Comparison of ENCODE assay signal across 1 cellular context in genomic region chr4:122700178-122700725, GRCh38.
A peak's percentile ranks its signal among the peaks of the same experiment; 100 is the strongest.
TF ChIP-seq lines count a peak whose summit lies in the region.

No MANE protein-coding gene starts in this region.

TF ChIP-seq in K562, 482 proteins besides CTCF, POLR2A, EP300 and RAD21 (continued from another document and continues in another):
- no peak for TF ChIP-seq CCAR2 (IDR thresholded peaks at IDR 0.05; ENCODE audit: low read depth, low read length)
- no peak for TF ChIP-seq RNF2 (IDR thresholded peaks at IDR 0.05)
- TF ChIP-seq HDGF (IDR thresholded peaks at IDR 0.05) = peak; percentile 26; the same call in 1 of the 2 replicates
- no peak for TF ChIP-seq ZNF174 (CRISPR knock-in tag; IDR thresholded peaks at IDR 0.05)
- TF ChIP-seq, protein P1, sequence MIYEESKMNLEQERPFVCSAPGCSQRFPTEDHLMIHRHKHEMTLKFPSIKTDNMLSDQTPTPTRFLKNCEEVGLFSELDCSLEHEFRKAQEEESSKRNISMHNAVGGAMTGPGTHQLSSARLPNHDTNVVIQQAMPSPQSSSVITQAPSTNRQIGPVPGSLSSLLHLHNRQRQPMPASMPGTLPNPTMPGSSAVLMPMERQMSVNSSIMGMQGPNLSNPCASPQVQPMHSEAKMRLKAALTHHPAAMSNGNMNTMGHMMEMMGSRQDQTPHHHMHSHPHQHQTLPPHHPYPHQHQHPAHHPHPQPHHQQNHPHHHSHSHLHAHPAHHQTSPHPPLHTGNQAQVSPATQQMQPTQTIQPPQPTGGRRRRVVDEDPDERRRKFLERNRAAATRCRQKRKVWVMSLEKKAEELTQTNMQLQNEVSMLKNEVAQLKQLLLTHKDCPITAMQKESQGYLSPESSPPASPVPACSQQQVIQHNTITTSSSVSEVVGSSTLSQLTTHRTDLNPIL (CRISPR knock-in tag; IDR thresholded peaks at IDR 0.05) = no peak
- peak; percentile 8 for TF ChIP-seq FOS (IDR thresholded peaks at IDR 0.05; ENCODE audit: extremely low read depth, insufficient read length)
- TF ChIP-seq, protein P2, sequence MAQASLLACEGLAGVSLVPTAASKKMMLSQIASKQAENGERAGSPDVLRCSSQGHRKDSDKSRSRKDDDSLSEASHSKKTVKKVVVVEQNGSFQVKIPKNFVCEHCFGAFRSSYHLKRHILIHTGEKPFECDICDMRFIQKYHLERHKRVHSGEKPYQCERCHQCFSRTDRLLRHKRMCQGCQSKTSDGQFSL (CRISPR knock-in tag; IDR thresholded peaks at IDR 0.05) = no peak
- TF ChIP-seq, protein P2 (tag; IDR thresholded peaks at IDR 0.05) = no peak
- no peak for TF ChIP-seq TCF15 (CRISPR knock-in tag; IDR thresholded peaks at IDR 0.05)
- TF ChIP-seq, protein P3, sequence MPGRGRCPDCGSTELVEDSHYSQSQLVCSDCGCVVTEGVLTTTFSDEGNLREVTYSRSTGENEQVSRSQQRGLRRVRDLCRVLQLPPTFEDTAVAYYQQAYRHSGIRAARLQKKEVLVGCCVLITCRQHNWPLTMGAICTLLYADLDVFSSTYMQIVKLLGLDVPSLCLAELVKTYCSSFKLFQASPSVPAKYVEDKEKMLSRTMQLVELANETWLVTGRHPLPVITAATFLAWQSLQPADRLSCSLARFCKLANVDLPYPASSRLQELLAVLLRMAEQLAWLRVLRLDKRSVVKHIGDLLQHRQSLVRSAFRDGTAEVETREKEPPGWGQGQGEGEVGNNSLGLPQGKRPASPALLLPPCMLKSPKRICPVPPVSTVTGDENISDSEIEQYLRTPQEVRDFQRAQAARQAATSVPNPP (IDR thresholded peaks at IDR 0.05; ENCODE audit: borderline replicate concordance, insufficient read depth, insufficient read length) = no peak
- TF ChIP-seq ZBTB5 (IDR thresholded peaks at IDR 0.05) = no peak
- TF ChIP-seq ATF1 (CRISPR knock-in tag; IDR thresholded peaks at IDR 0.05) = no peak
- peak; percentile 51; the same call in 1 of the 2 replicates for TF ChIP-seq ATF1 (tag; IDR thresholded peaks at IDR 0.05)
- 0 out of 2 replicates have a peak, but pooled peaks have one; percentile 22 for TF ChIP-seq XRCC5 (IDR thresholded peaks at IDR 0.05; ENCODE audit: low read depth, low read length)
- TF ChIP-seq ZNF165 (CRISPR knock-in tag; IDR thresholded peaks at IDR 0.05; ENCODE audit: borderline replicate concordance) = no peak
- TF ChIP-seq, protein P4, sequence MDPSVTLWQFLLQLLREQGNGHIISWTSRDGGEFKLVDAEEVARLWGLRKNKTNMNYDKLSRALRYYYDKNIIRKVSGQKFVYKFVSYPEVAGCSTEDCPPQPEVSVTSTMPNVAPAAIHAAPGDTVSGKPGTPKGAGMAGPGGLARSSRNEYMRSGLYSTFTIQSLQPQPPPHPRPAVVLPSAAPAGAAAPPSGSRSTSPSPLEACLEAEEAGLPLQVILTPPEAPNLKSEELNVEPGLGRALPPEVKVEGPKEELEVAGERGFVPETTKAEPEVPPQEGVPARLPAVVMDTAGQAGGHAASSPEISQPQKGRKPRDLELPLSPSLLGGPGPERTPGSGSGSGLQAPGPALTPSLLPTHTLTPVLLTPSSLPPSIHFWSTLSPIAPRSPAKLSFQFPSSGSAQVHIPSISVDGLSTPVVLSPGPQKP (CRISPR knock-in tag; IDR thresholded peaks at IDR 0.05) = no peak
- TF ChIP-seq, protein P5, sequence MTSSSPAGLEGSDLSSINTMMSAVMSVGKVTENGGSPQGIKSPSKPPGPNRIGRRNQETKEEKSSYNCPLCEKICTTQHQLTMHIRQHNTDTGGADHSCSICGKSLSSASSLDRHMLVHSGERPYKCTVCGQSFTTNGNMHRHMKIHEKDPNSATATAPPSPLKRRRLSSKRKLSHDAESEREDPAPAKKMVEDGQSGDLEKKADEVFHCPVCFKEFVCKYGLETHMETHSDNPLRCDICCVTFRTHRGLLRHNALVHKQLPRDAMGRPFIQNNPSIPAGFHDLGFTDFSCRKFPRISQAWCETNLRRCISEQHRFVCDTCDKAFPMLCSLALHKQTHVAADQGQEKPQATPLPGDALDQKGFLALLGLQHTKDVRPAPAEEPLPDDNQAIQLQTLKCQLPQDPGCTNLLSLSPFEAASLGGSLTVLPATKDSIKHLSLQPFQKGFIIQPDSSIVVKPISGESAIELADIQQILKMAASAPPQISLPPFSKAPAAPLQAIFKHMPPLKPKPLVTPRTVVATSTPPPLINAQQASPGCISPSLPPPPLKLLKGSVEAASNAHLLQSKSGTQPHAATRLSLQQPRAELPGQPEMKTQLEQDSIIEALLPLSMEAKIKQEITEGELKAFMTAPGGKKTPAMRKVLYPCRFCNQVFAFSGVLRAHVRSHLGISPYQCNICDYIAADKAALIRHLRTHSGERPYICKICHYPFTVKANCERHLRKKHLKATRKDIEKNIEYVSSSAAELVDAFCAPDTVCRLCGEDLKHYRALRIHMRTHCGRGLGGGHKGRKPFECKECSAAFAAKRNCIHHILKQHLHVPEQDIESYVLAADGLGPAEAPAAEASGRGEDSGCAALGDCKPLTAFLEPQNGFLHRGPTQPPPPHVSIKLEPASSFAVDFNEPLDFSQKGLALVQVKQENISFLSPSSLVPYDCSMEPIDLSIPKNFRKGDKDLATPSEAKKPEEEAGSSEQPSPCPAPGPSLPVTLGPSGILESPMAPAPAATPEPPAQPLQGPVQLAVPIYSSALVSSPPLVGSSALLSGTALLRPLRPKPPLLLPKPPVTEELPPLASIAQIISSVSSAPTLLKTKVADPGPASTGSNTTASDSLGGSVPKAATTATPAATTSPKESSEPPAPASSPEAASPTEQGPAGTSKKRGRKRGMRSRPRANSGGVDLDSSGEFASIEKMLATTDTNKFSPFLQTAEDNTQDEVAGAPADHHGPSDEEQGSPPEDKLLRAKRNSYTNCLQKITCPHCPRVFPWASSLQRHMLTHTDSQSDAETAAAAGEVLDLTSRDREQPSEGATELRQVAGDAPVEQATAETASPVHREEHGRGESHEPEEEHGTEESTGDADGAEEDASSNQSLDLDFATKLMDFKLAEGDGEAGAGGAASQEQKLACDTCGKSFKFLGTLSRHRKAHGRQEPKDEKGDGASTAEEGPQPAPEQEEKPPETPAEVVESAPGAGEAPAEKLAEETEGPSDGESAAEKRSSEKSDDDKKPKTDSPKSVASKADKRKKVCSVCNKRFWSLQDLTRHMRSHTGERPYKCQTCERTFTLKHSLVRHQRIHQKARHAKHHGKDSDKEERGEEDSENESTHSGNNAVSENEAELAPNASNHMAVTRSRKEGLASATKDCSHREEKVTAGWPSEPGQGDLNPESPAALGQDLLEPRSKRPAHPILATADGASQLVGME (CRISPR knock-in tag; IDR thresholded peaks at IDR 0.05) = no peak
- no peak for TF ChIP-seq HEY1 (CRISPR knock-in tag; IDR thresholded peaks at IDR 0.05; ENCODE audit: borderline replicate concordance)
- TF ChIP-seq, protein P6, sequence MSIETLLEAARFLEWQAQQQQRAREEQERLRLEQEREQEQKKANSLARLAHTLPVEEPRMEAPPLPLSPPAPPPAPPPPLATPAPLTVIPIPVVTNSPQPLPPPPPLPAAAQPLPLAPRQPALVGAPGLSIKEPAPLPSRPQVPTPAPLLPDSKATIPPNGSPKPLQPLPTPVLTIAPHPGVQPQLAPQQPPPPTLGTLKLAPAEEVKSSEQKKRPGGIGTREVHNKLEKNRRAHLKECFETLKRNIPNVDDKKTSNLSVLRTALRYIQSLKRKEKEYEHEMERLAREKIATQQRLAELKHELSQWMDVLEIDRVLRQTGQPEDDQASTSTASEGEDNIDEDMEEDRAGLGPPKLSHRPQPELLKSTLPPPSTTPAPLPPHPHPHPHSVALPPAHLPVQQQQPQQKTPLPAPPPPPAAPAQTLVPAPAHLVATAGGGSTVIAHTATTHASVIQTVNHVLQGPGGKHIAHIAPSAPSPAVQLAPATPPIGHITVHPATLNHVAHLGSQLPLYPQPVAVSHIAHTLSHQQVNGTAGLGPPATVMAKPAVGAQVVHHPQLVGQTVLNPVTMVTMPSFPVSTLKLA (conservative IDR thresholded peaks at IDR 0.05) = peak in 1 of 2 experiments; percentile 44; a peak in 3 of 4 replicates
- TF ChIP-seq NRF1 (conservative IDR thresholded peaks at IDR 0.05 in 1 of 2, IDR thresholded peaks at IDR 0.05 in 1 of 2) = peak; percentile 38 to 53; a peak in 3 of 4 replicates
- TF ChIP-seq KDM5B (IDR thresholded peaks at IDR 0.05; ENCODE audit: insufficient replicate concordance, low read depth, low read length) = peak; percentile 61
- TF ChIP-seq EWSR1 (IDR thresholded peaks at IDR 0.05; ENCODE audit: borderline replicate concordance, low read depth, partially characterized antibody) = no peak
- TF ChIP-seq SMARCA4 (IDR thresholded peaks at IDR 0.05) = peak; percentile 60
- TF ChIP-seq NBN (IDR thresholded peaks at IDR 0.05; ENCODE audit: low read depth) = peak; percentile 34; the same call in 1 of the 2 replicates
- peak; percentile 21; the same call in 1 of the 2 replicates for TF ChIP-seq LCOR (CRISPR knock-in tag; IDR thresholded peaks at IDR 0.05)
- peak; percentile 39; the same call in 1 of the 2 replicates for TF ChIP-seq EHMT2 (IDR thresholded peaks at IDR 0.05)
- TF ChIP-seq SMARCE1 (IDR thresholded peaks at IDR 0.05) = peak; percentile 48; the same call in 1 of the 2 replicates
- no peak for TF ChIP-seq PRMT5 (CRISPR knock-in tag; IDR thresholded peaks at IDR 0.05)
- no peak for TF ChIP-seq ZNF274 (IDR thresholded peaks at IDR 0.05; ENCODE audit: borderline replicate concordance, low read depth, low read length)
- TF ChIP-seq NR4A1 (CRISPR knock-in tag; IDR thresholded peaks at IDR 0.05) = no peak
- TF ChIP-seq NR4A1 (tag; IDR thresholded peaks at IDR 0.05) = no peak
- TF ChIP-seq, protein P7, sequence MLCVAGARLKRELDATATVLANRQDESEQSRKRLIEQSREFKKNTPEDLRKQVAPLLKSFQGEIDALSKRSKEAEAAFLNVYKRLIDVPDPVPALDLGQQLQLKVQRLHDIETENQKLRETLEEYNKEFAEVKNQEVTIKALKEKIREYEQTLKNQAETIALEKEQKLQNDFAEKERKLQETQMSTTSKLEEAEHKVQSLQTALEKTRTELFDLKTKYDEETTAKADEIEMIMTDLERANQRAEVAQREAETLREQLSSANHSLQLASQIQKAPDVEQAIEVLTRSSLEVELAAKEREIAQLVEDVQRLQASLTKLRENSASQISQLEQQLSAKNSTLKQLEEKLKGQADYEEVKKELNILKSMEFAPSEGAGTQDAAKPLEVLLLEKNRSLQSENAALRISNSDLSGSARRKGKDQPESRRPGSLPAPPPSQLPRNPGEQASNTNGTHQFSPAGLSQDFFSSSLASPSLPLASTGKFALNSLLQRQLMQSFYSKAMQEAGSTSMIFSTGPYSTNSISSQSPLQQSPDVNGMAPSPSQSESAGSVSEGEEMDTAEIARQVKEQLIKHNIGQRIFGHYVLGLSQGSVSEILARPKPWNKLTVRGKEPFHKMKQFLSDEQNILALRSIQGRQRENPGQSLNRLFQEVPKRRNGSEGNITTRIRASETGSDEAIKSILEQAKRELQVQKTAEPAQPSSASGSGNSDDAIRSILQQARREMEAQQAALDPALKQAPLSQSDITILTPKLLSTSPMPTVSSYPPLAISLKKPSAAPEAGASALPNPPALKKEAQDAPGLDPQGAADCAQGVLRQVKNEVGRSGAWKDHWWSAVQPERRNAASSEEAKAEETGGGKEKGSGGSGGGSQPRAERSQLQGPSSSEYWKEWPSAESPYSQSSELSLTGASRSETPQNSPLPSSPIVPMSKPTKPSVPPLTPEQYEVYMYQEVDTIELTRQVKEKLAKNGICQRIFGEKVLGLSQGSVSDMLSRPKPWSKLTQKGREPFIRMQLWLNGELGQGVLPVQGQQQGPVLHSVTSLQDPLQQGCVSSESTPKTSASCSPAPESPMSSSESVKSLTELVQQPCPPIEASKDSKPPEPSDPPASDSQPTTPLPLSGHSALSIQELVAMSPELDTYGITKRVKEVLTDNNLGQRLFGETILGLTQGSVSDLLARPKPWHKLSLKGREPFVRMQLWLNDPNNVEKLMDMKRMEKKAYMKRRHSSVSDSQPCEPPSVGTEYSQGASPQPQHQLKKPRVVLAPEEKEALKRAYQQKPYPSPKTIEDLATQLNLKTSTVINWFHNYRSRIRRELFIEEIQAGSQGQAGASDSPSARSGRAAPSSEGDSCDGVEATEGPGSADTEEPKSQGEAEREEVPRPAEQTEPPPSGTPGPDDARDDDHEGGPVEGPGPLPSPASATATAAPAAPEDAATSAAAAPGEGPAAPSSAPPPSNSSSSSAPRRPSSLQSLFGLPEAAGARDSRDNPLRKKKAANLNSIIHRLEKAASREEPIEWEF (CRISPR knock-in tag; IDR thresholded peaks at IDR 0.05) = no peak
- TF ChIP-seq TOE1 (IDR thresholded peaks at IDR 0.05; ENCODE audit: borderline replicate concordance) = peak; percentile 98
- no peak for TF ChIP-seq TOE1 (CRISPR knock-in tag; IDR thresholded peaks at IDR 0.05; ENCODE audit: borderline replicate concordance, low read depth)
- TF ChIP-seq DPF2 (IDR thresholded peaks at IDR 0.05) = peak; percentile 35; the same call in 1 of the 2 replicates
- no peak for TF ChIP-seq ZNF79 (CRISPR knock-in tag; IDR thresholded peaks at IDR 0.05; ENCODE audit: low read depth)
- TF ChIP-seq, protein P8, sequence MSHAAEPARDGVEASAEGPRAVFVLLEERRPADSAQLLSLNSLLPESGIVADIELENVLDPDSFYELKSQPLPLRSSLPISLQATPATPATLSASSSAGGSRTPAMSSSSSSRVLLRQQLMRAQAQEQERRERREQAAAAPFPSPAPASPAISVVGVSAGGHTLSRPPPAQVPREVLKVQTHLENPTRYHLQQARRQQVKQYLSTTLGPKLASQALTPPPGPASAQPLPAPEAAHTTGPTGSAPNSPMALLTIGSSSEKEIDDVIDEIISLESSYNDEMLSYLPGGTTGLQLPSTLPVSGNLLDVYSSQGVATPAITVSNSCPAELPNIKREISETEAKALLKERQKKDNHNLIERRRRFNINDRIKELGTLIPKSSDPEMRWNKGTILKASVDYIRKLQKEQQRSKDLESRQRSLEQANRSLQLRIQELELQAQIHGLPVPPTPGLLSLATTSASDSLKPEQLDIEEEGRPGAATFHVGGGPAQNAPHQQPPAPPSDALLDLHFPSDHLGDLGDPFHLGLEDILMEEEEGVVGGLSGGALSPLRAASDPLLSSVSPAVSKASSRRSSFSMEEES (CRISPR knock-in tag; IDR thresholded peaks at IDR 0.05) = peak; percentile 98
- TF ChIP-seq CBFA2T2 (conservative IDR thresholded peaks at IDR 0.05) = peak; percentile 72
- TF ChIP-seq ZSCAN32 (CRISPR knock-in tag; IDR thresholded peaks at IDR 0.05) = no peak
- peak; percentile 14 for TF ChIP-seq NEUROD1 (IDR thresholded peaks at IDR 0.05; ENCODE audit: borderline replicate concordance, low read depth, low read length, partially characterized antibody)
